In genomic region chr19:45691516-45692186, GRCh38 we compare ENCODE assay signal across 8 cellular contexts. TPM values are rescaled to one million over a fixed set of nuclear protein-coding genes. Genes with fewer than 3 reads are reported as not detected.
DNase-seq lines count a peak whose midpoint lies in the region; ATAC-seq and TF ChIP-seq lines count a peak whose summit lies in the region.

TSS of gene SNRPD2 (minus strand) at chr19:45691953. CDS start at chr19:45691888, 65 bp downstream.

- peak within 1 kb of the TSS; percentile 85 for H3K4me3 ChIP-seq in coronary artery

- H3K27ac ChIP-seq in coronary artery = peak within 1 kb of the TSS; percentile 94 to 97

- intact Hi-C loops in left colon (cut with DNase I, micrococcal nuclease) = no loop called here

- peak; percentile 56 for ATAC-seq in GM19035 (IDR thresholded peaks at IDR 0.05; ENCODE audit: unreplicated experiment)
- ATAC-seq in HG03342 (IDR thresholded peaks at IDR 0.05; ENCODE audit: unreplicated experiment) = peak; percentile 53
- peak; percentile 78 for ATAC-seq in left colon

- no peak for TF ChIP-seq CTCF in coronary artery (IDR thresholded peaks at IDR 0.05)

- DNase-seq in Ammon's horn (ENCODE audit: low spot score) (peak; percentile 96), NCI-H510A (lab: John Stamatoyannopoulos, UW) (peak; percentile 88), coronary artery (ENCODE audit: low spot score) (peak; percentile 94), left colon (peak; percentile 94 to 95)
- DNase-seq in activated CD4-positive, alpha-beta T cell treated with anti-CD3 and anti-CD28 coated beads for 1 hour = peak; percentile 88
- DNase-seq in stimulated activated CD4-positive, alpha-beta T cell treated with anti-CD3 and anti-CD28 coated beads, Interleukin-1b, Interleukin-23, amount 100 ng/mL, for 4 hours (ENCODE audit: low read depth in 2 of 2) = peak; percentile 87

RNA-seq across cellular contexts. Expression of gene SNRPD2, which starts in this region (rescaled TPM):
- total RNA-seq in left colon = 100 to 1,000 TPM; 205 to 223 TPM

Comparison
In these comparisons a context has a peak if more than half of its experiments do, and no peak if none do; other contexts are left out.
1. Peak in every context shown above with its lines: DNase-seq, ATAC-seq, H3K4me3 ChIP-seq and H3K27ac ChIP-seq.